In the genomic region with DNA sequence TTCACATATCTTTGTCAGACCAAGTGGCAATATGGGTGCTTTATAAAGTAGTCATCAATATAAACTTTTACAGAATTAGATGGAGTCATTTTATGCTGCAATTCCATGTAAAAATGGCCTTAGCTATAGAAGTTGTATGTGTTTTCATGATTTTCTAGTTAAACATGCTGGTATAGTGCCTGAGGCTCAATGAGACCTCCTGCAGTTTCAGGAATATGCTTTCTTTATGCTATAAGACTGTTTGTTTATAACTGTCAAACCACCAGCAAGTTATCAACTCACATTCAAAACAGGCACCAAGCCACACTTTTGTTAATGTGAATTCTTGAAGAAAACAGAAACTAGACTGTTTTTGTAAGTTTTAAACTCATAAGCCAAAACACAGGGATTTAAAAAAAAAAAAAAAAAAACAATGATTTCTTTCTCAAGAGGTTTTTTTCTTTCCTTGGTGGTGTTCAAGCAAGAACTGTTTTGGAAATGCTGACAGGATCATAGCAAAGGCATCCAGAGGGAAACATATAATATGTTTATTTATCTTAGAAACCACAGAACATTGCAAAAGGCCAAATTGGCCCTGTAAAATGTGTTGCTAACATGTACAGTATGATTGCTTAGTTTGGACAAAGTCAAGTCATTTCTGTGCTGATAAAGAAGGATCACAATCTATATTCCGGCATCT, we compare ENCODE assay signal across 12 cellular contexts. TPM values are rescaled to one million over a fixed set of nuclear protein-coding genes. Genes with fewer than 3 reads are reported as not detected.
DNase-seq lines count a peak whose midpoint lies in the region; ATAC-seq and TF ChIP-seq lines count a peak whose summit lies in the region.
"Had no signal": no experiment of that assay in that cellular context is flagged by ENCODE, and none has a peak within 500 bp of the region (broad histone marks: within the 10 kb centered on the region; RNA-seq: fewer than 3 reads in every experiment).

No MANE protein-coding gene starts in this region.

- no peak overlapping the region for H3K4me3 Mint-ChIP-seq in chondrocyte (ENCODE audit: unreplicated experiment)
- H3K4me3 Mint-ChIP-seq: memory B cell, T-helper 17 cell had no signal

- no peak overlapping the region for H3K27ac ChIP-seq in lower lobe of right lung
- H3K27ac ChIP-seq in uterus = peak overlapping the region; percentile 77 to 87
- H3K27ac ChIP-seq in prostate gland = no peak overlapping the region

- H3K4me1 ChIP-seq in lower lobe of right lung (peaks cover 5% of the 10 kb centered on the region), uterus (peaks cover 0 to 21% of the 10 kb centered on the region in 2 donors), prostate gland (replicated peaks) (no peaks in the 10 kb centered on the region)

- no peaks in the 10 kb centered on the region for H3K36me3 ChIP-seq in lower lobe of right lung
- H3K36me3 ChIP-seq in uterus = no peaks in the 10 kb centered on the region
- H3K36me3 ChIP-seq in prostate gland = no peaks in the 10 kb centered on the region
- H3K36me3 ChIP-seq: esophagus squamous epithelium had no signal

- DNase-seq in HS-5 (ENCODE audit: low read depth) (peak; percentile 63), chondrocyte (ENCODE audit: low spot score) (no peak), lower lobe of right lung (no peak), uterus (no peak), prostate gland (ENCODE audit: low spot score) (no peak), activated gamma-delta T cell treated with Interleukin-2 at 50 U/mL for 16 hours (no peak), GM19238 (ENCODE audit: insufficient read length, low spot score) (no peak)
- DNase-seq: activated CD8-positive, alpha-beta memory T cell treated with anti-CD3 and anti-CD28 coated beads for 24 hours; esophagus squamous epithelium; stimulated activated naive CD4-positive, alpha-beta T cell; T-helper 17 cell had no signal

- H3K9me3 Mint-ChIP-seq in chondrocyte (ENCODE audit: low read depth) = peaks cover 6% of the 10 kb centered on the region

- 28% methylated on average over 1 of the region's 1 CpG for WGBS in prostate gland

- no peaks in the 10 kb centered on the region for H3K9me3 ChIP-seq in lower lobe of right lung
- no peaks in the 10 kb centered on the region for H3K9me3 ChIP-seq in uterus
- H3K9me3 ChIP-seq in prostate gland = no peaks in the 10 kb centered on the region
- H3K9me3 ChIP-seq: esophagus squamous epithelium had no signal

- H3K27ac Mint-ChIP-seq in chondrocyte (ENCODE audit: unreplicated experiment) = peak overlapping the region; percentile 88
- H3K27ac Mint-ChIP-seq: memory B cell, T-helper 17 cell had no signal

- H3K4me1 Mint-ChIP-seq in chondrocyte (ENCODE audit: low read depth) = peaks cover 77% of the 10 kb centered on the region
- H3K4me1 Mint-ChIP-seq: memory B cell, T-helper 17 cell had no signal

- H3K27me3 Mint-ChIP-seq in chondrocyte (ENCODE audit: low read depth) = no peaks in the 10 kb centered on the region

- peaks cover 10% of the 10 kb centered on the region for H3K36me3 Mint-ChIP-seq in chondrocyte (ENCODE audit: low read depth)
- H3K36me3 Mint-ChIP-seq: memory B cell had no signal

- TF ChIP-seq POLR2A in uterus (IDR thresholded peaks at IDR 0.05) = no peak
- no peak for TF ChIP-seq POLR2A in prostate gland (IDR thresholded peaks at IDR 0.05)

- intact Hi-C loops in lower lobe of right lung (cut with DNase I) = no loop called here
- intact Hi-C loops in uterus (cut with DNase I; ENCODE audit: low total_unique reads) = no loop called here
- intact Hi-C loops in prostate gland (cut with DNase I) = loop anchor here (10.0 kb wide), 1 partner anchor 95 kb away; no protein-coding TSS in a partner anchor

- TF ChIP-seq CTCF in chondrocyte (IDR thresholded peaks at IDR 0.05) (no peak), lower lobe of right lung (IDR thresholded peaks at IDR 0.05) (no peak), uterus (IDR thresholded peaks at IDR 0.05) (no peak), prostate gland (IDR thresholded peaks at IDR 0.05) (no peak)

- peak; percentile 56 to 71 for ATAC-seq in lower lobe of right lung
- ATAC-seq: T-helper 17 cell had no signal

- H3K4me3 ChIP-seq in lower lobe of right lung = no peak overlapping the region
- H3K4me3 ChIP-seq in uterus = no peak overlapping the region
- H3K4me3 ChIP-seq in prostate gland = no peak overlapping the region
- H3K4me3 ChIP-seq: esophagus squamous epithelium had no signal

- H3K27me3 ChIP-seq in lower lobe of right lung (ENCODE audit: low read depth) (no peaks in the 10 kb centered on the region), uterus (no peaks in the 10 kb centered on the region), prostate gland (replicated peaks; ENCODE audit: insufficient read depth) (no peaks in the 10 kb centered on the region)
- H3K27me3 ChIP-seq: esophagus squamous epithelium had no signal

RNA-seq across cellular contexts. Expression of a gene that starts 28.8 kb away (rescaled TPM):
- total RNA-seq in chondrocyte (462 to 834 TPM (median 481 TPM) in 3 replicates), lower lobe of right lung (227 TPM), uterus (100 to 1,000 TPM in 3 of 4 donors, 10 to 100 TPM in 1; 79.4 to 930 (median 325) TPM), prostate gland (10 to 100 TPM; 34.3 to 56.1 TPM)
- total RNA-seq: T-helper 17 cell had no signal

RNA-seq across cellular contexts. Expression of a gene that starts 42.5 kb away (rescaled TPM):
- total RNA-seq in chondrocyte (723 to 2,473 TPM (median 743 TPM) in 3 replicates), lower lobe of right lung (843 TPM), uterus (1,000 to 10,000 TPM; 1,699 to 4,675 (median 2,258) TPM), prostate gland (100 to 1,000 TPM; 104 to 404 TPM)
- total RNA-seq: T-helper 17 cell had no signal

Comparison
In these comparisons a context has a peak if more than half of its experiments do, and no peak if none do; other contexts are left out.
1. H3K27ac ChIP-seq: peak in uterus (2 of 2); none in lower lobe of right lung (single experiment) and prostate gland (0 of 2).